ENCODE assay signal across 8 cellular contexts in genomic region chr16:28880589-28880915, GRCh38. TPM values are rescaled to one million over a fixed set of nuclear protein-coding genes. Genes with fewer than 3 reads are reported as not detected.
A peak's percentile ranks its signal among the peaks of the same experiment; 100 is the strongest.
DNase-seq lines count a peak whose midpoint lies in the region; ATAC-seq, FAIRE-seq and TF ChIP-seq lines count a peak whose summit lies in the region.

No MANE protein-coding gene starts in this region.

- no peak overlapping the region for H3K23ac ChIP-seq in H1 (ENCODE audit: insufficient read length)
- no peak overlapping the region for H3K23ac ChIP-seq in trophoblast cell (ENCODE audit: low read length)

- CTCF ChIA-PET in RWPE1 (lab: Yijun Ruan, JAX) (interaction anchor here (1.7 kb wide), 1 partner anchor 64 kb away, joined by 6 read pairs; no protein-coding TSS in a partner anchor), H1 (lab: Charles Lee; ENCODE audit: partially characterized antibody) (interaction anchor here (0.9 to 2.7 kb wide), 4 partner anchors 33 to 64 kb away, joined by 3 to 18 read pairs (median 4); no protein-coding TSS in a partner anchor)

- H2AK5ac ChIP-seq in H1 (ENCODE audit: low read depth, low read length) (peak overlapping the region; percentile 5; the same call in 1 of the 2 replicates), trophoblast cell (ENCODE audit: low read length) (no peak overlapping the region)

- H4K12ac ChIP-seq in trophoblast cell (ENCODE audit: low read depth, low read length) = no peak overlapping the region

- H2BK5ac ChIP-seq in H1 (ENCODE audit: low read depth, low read length) = peak overlapping the region; percentile 71; the same call in 1 of the 2 replicates
- H2BK5ac ChIP-seq in trophoblast cell (ENCODE audit: low read depth, low read length, poor library complexity) = no peak overlapping the region

- DNase-seq in RWPE1 (ENCODE audit: low spot score) = no peak
- DNase-seq in H1 (ENCODE audit: low read depth in 1 of 2, low spot score in 2 of 2) = no peak
- DNase-seq in trophoblast cell = no peak
- DNase-seq in T1000 (lab: John Stamatoyannopoulos, UW) = no peak
- no peak for DNase-seq in sciatic nerve (ENCODE audit: low spot score)
- no peak for DNase-seq in KG1 (lab: John Stamatoyannopoulos, UW)

- H3K27ac ChIP-seq in RWPE1 (peak overlapping the region; percentile 86), H1 (ENCODE audit: low read depth, low read length) (peak overlapping the region; percentile 47; the same call in 1 of the 2 replicates), trophoblast cell (ENCODE audit: low read depth, low read length) (no peak overlapping the region), gastroesophageal sphincter (no peak overlapping the region)

- H3K4me2 ChIP-seq in H1 (ENCODE audit: insufficient read depth in 1 of 2, low read depth in 2 of 2, low read length in 2 of 2) = peak overlapping the region; percentile 78 to 84
- peak overlapping the region; percentile 89 for H3K4me2 ChIP-seq in trophoblast cell (ENCODE audit: low read length)

- H2BK12ac ChIP-seq in H1 (ENCODE audit: low read depth, low read length) (peak overlapping the region; percentile 98; the same call in 1 of the 2 replicates), trophoblast cell (ENCODE audit: low read length) (no peak overlapping the region)

- H3K27me3 ChIP-seq in H1 (replicated peaks in 1 of 4; ENCODE audit: control insufficient read depth in 3 of 4, extremely low read depth in 1 of 4, insufficient read depth in 3 of 4, low read length in 3 of 4) (peaks cover 0 to 8% (median 7%) of the 10 kb centered on the region in 4 experiments; a peak in 2 of 7 replicates), trophoblast cell (ENCODE audit: insufficient read depth, low read length) (peaks cover 18% of the 10 kb centered on the region), gastroesophageal sphincter (peaks cover 36% of the 10 kb centered on the region)

- peak overlapping the region; percentile 48; the same call in 1 of the 2 replicates for H2BK15ac ChIP-seq in H1 (ENCODE audit: low read length)

- POLR2A ChIA-PET in RWPE1 (lab: Yijun Ruan, JAX; ENCODE audit: low non-redundant PET) (no interaction called here), H1 (lab: Charles Lee; ENCODE audit: partially characterized antibody) (interaction anchor here (1.1 to 13.3 kb wide), 15 partner anchors 9 to 70 kb away, joined by 3 to 164 read pairs (median 6); partner anchors contain the start of genes ATXN2L, NFATC2IP, SH2B1 and TUFM)

- H3K4me1 ChIP-seq in ES-I3 (ENCODE audit: insufficient read depth, low read length) = peaks cover 16% of the 10 kb centered on the region; the same call in 1 of the 2 replicates
- H3K4me1 ChIP-seq in H1 (replicated peaks in 1 of 4; ENCODE audit: control insufficient read depth in 3 of 4, insufficient read depth in 4 of 4, low read length in 3 of 4) = peaks cover 0 to 41% (median 30%) of the 10 kb centered on the region in 4 experiments; a peak in 6 of 7 replicates
- H3K4me1 ChIP-seq in trophoblast cell (ENCODE audit: control insufficient read depth in 1 of 2, insufficient read depth in 2 of 2, low read length in 2 of 2) = peaks cover 9 to 13% of the 10 kb centered on the region in 2 experiments
- peaks cover 0 to 18% (median 12%) of the 10 kb centered on the region in 3 donors for H3K4me1 ChIP-seq in gastroesophageal sphincter

- H3K4me3 ChIP-seq in H1 (ENCODE audit: extremely low read depth in 1 of 4, insufficient read depth in 2 of 4, low read depth in 3 of 4, low read length in 4 of 4) (peak overlapping the region; percentile 30 to 71 (median 44)), trophoblast cell (ENCODE audit: low read depth, low read length) (no peak overlapping the region), gastroesophageal sphincter (peak overlapping the region in 1 of 2 donors; percentile 67)

- TF ChIP-seq RAD21 in H1 (IDR thresholded peaks at IDR 0.05 in 1 of 2, conservative IDR thresholded peaks at IDR 0.05 in 1 of 2; ENCODE audit: low read depth in 2 of 2, low read length in 2 of 2) = no peak

- 12% methylated on average over 11 of the region's 11 CpGs; no CpG with 5 or more reads in 1 of the 2 experiments for WGBS in H1 (ENCODE audit: extremely low coverage in 1 of 2, insufficient coverage in 1 of 2, insufficient read length in 1 of 2, insufficient replicate concordance in 2 of 2, low coverage in 1 of 2, low lambda C conversion rate in 2 of 2, missing lambda C conversion rate in 1 of 2), 2 experiments
- no CpG with 5 or more reads among the region's 11 CpGs for WGBS in trophoblast cell (ENCODE audit: extremely low coverage, insufficient coverage, insufficient read length)
- WGBS in gastroesophageal sphincter (ENCODE audit: low coverage in 1 of 2), 2 donors = 9 to 20% methylated on average over 1 to 9 of the region's 11 CpGs

- no peak for TF ChIP-seq EP300 in H1 (IDR thresholded peaks at IDR 0.05; ENCODE audit: borderline replicate concordance in 1 of 2, low read depth in 2 of 2, low read length in 2 of 2)
- no peak for TF ChIP-seq EP300 in gastroesophageal sphincter (IDR thresholded peaks at IDR 0.05)

- H3K9me3 ChIP-seq in ES-I3 (ENCODE audit: control insufficient read depth, insufficient read depth, low read length) (no peaks in the 10 kb centered on the region), H1 (ENCODE audit: insufficient read depth in 2 of 2, low read depth in 1 of 2, low read length in 1 of 2) (no peaks in the 10 kb centered on the region), trophoblast cell (ENCODE audit: insufficient read depth, low read depth, low read length) (peaks cover 5% of the 10 kb centered on the region), gastroesophageal sphincter (no peaks in the 10 kb centered on the region)

- FAIRE-seq in H1 (lab: Jason Lieb, UNC) = no peak

- intact Hi-C loops in sciatic nerve (cut with DNase I) = no loop called here

- peak overlapping the region; percentile 84 for H3K9ac ChIP-seq in ES-I3 (ENCODE audit: low read depth, low read length)
- peak overlapping the region in 2 of 4 experiments; percentile 64 to 74; a peak in 4 of 7 replicates for H3K9ac ChIP-seq in H1 (replicated peaks in 1 of 4; ENCODE audit: extremely low read depth in 1 of 4, low read depth in 3 of 4, low read length in 3 of 4)
- H3K9ac ChIP-seq in trophoblast cell (ENCODE audit: low read length) = no peak overlapping the region

- no peak overlapping the region for H4K5ac ChIP-seq in H1 (ENCODE audit: insufficient read length, low read depth, low read length)

- H3K79me2 ChIP-seq in H1 (ENCODE audit: control insufficient read depth in 1 of 2, insufficient read depth in 2 of 2, low read length in 2 of 2) (no peaks in the 10 kb centered on the region), trophoblast cell (ENCODE audit: control insufficient read depth, insufficient read depth, low read length, poor library complexity) (no peaks in the 10 kb centered on the region)

- H2AFZ ChIP-seq in H1 (ENCODE audit: low read length) = peak overlapping the region; percentile 20; the same call in 1 of the 2 replicates
- H2AFZ ChIP-seq in trophoblast cell (ENCODE audit: insufficient read depth, low read length, poor library complexity) = peak overlapping the region; percentile 30

- no peak for TF ChIP-seq POLR2A in H1 (IDR thresholded peaks at IDR 0.05; ENCODE audit: control extremely low read depth in 1 of 2, low read depth in 2 of 2, low read length in 2 of 2)
- no peak for TF ChIP-seq POLR2A in gastroesophageal sphincter (IDR thresholded peaks at IDR 0.05)

- peaks cover 0 to 2% of the 10 kb centered on the region in 2 experiments for H4K20me1 ChIP-seq in H1 (replicated peaks in 1 of 2; ENCODE audit: control insufficient read depth in 1 of 2, insufficient read depth in 2 of 2, low read length in 2 of 2)

- ATAC-seq in sciatic nerve (no peak), gastroesophageal sphincter (no peak)

- H2BK120ac ChIP-seq in H1 (replicated peaks; ENCODE audit: low read depth, low read length) (no peak overlapping the region), trophoblast cell (ENCODE audit: insufficient read depth, low read length, poor library complexity) (no peak overlapping the region)

- TF ChIP-seq CTCF in RWPE1 (conservative IDR thresholded peaks at IDR 0.05; ENCODE audit: low read depth) (no peak), H1 (IDR thresholded peaks at IDR 0.05; ENCODE audit: control extremely low read depth in 1 of 3, insufficient read depth in 1 of 3, low read depth in 1 of 3, low read length in 3 of 3) (no peak), gastroesophageal sphincter (IDR thresholded peaks at IDR 0.05) (no peak)

- H4K8ac ChIP-seq in H1 (ENCODE audit: extremely low read depth, insufficient read depth, low read length) (peak overlapping the region; percentile 97; the same call in 1 of the 2 replicates), trophoblast cell (ENCODE audit: low read depth, low read length) (peak overlapping the region; percentile 2)

- no peak overlapping the region for H3K14ac ChIP-seq in H1 (ENCODE audit: insufficient read length)
- no peak overlapping the region for H3K14ac ChIP-seq in trophoblast cell (ENCODE audit: low read length)

- H3K18ac ChIP-seq in H1 (ENCODE audit: extremely low read depth, low read length) (peak overlapping the region; percentile 78), trophoblast cell (ENCODE audit: low read length) (no peak overlapping the region)

- H4K91ac ChIP-seq in H1 (replicated peaks; ENCODE audit: insufficient read length, low read length) = no peak overlapping the region
- H4K91ac ChIP-seq in trophoblast cell (ENCODE audit: low read depth, low read length) = no peak overlapping the region

- H3K36me3 ChIP-seq in ES-I3 (ENCODE audit: insufficient read depth, low read length) = no peaks in the 10 kb centered on the region
- H3K36me3 ChIP-seq in H1 (ENCODE audit: control insufficient read depth in 2 of 4, insufficient read depth in 4 of 4, low read length in 3 of 4) = no peaks in the 10 kb centered on the region
- H3K36me3 ChIP-seq in trophoblast cell (ENCODE audit: control insufficient read depth in 1 of 2, insufficient read depth in 2 of 2, low read length in 2 of 2) = peaks cover 0 to 2% of the 10 kb centered on the region in 2 experiments
- H3K36me3 ChIP-seq in gastroesophageal sphincter = no peaks in the 10 kb centered on the region

- H3K4ac ChIP-seq in H1 (replicated peaks; ENCODE audit: insufficient read length, low read depth, low read length) (no peak overlapping the region), trophoblast cell (ENCODE audit: low read depth, low read length) (no peak overlapping the region)

- no peak overlapping the region for H3K56ac ChIP-seq in H1 (replicated peaks; ENCODE audit: insufficient read length, low read depth, low read length)

- H3K79me1 ChIP-seq in H1 (ENCODE audit: low read depth, low read length) (no peaks in the 10 kb centered on the region; the same call in none of the 2 replicates), trophoblast cell (ENCODE audit: low read length) (no peaks in the 10 kb centered on the region)

- peak overlapping the region; percentile 88; the same call in 1 of the 2 replicates for H2BK20ac ChIP-seq in H1 (ENCODE audit: low read length)

- H3K23me2 ChIP-seq in H1 (ENCODE audit: low read depth, low read length) = peaks cover 13% of the 10 kb centered on the region

RNA-seq across cellular contexts. Expression of gene ATP2A1, which starts 2.3 kb away (rescaled TPM):
- total RNA-seq in H1 (2021; fragmentation: NEBNext Ultra II Directional; extraction: Animal tissue kit (Norgen Biotek cat#: 25700)) = 2.4 and 3.0 TPM in 2 replicates
- polyA plus RNA-seq in H1 (2011; rRNA removed) = 1.7 and 3.1 TPM in 2 replicates
- polyA plus RNA-seq in H1 (2011; cell fraction: cytosol; rRNA removed) = 1.9 TPM
- 10.5 TPM for polyA plus RNA-seq in H1 (2011; cell fraction: nucleus; rRNA removed)
- 4.4 to 10.5 TPM (median 6.1 TPM) in 4 replicates for polyA plus RNA-seq in H1 (2012, experiment 1 of 2)
- 1.4 TPM for polyA plus RNA-seq in H1 (2012, experiment 2 of 2)
- polyA plus RNA-seq in H1 (2013, experiment 1 of 2) = 2.6 TPM
- polyA plus RNA-seq in H1 (2013, experiment 2 of 2) = 1.5 TPM
- 1.3 and 2.0 TPM in 2 replicates for polyA minus RNA-seq in H1 (2011; rRNA and poly(A)+ RNA removed)
- 1.4 TPM for polyA minus RNA-seq in H1 (2011; cell fraction: cytosol; rRNA and poly(A)+ RNA removed)
- 14.5 TPM for polyA minus RNA-seq in H1 (2011; cell fraction: nucleus; rRNA and poly(A)+ RNA removed)
- 1.6 and 1.8 TPM in 2 replicates for polyA plus RNA-seq in trophoblast cell (2013)
- total RNA-seq in sciatic nerve (0.89 TPM), gastroesophageal sphincter (under 1 TPM in 1 of 4 donors, not detected in 3; 0.31 TPM)

RNA-seq across cellular contexts. Expression of gene SH2B1, which starts 16.9 kb away (rescaled TPM):
- 38.5 and 39.7 TPM in 2 replicates for total RNA-seq in H1 (2021; fragmentation: NEBNext Ultra II Directional; extraction: Animal tissue kit (Norgen Biotek cat#: 25700))
- polyA plus RNA-seq in H1 (2011; rRNA removed) = 32.0 and 57.5 TPM in 2 replicates
- 30.7 TPM for polyA plus RNA-seq in H1 (2011; cell fraction: cytosol; rRNA removed)
- polyA plus RNA-seq in H1 (2011; cell fraction: nucleus; rRNA removed) = 219 TPM
- polyA plus RNA-seq in H1 (2012, experiment 1 of 2) = 40.1 to 43.9 TPM (median 40.4 TPM) in 4 replicates
- polyA plus RNA-seq in H1 (2012, experiment 2 of 2) = 32.3 TPM
- polyA plus RNA-seq in H1 (2013, experiment 1 of 2) = 30.1 TPM
- polyA plus RNA-seq in H1 (2013, experiment 2 of 2) = 29.1 TPM
- polyA minus RNA-seq in H1 (2011; rRNA and poly(A)+ RNA removed) = 9.2 and 13.9 TPM in 2 replicates
- 18.1 TPM for polyA minus RNA-seq in H1 (2011; cell fraction: cytosol; rRNA and poly(A)+ RNA removed)
- polyA minus RNA-seq in H1 (2011; cell fraction: nucleus; rRNA and poly(A)+ RNA removed) = 21.9 TPM
- polyA plus RNA-seq in trophoblast cell (2013) = 28.0 and 28.5 TPM in 2 replicates
- 67.0 TPM for total RNA-seq in sciatic nerve
- total RNA-seq in gastroesophageal sphincter = 10 to 100 TPM; 23.6 to 51.0 (median 28.3) TPM

RNA-seq across cellular contexts. Expression of gene TUFM, which starts 34.4 kb away (rescaled TPM):
- total RNA-seq in H1 (2021; fragmentation: NEBNext Ultra II Directional; extraction: Animal tissue kit (Norgen Biotek cat#: 25700)) = 243 and 249 TPM in 2 replicates
- polyA plus RNA-seq in H1 (2011; rRNA removed) = 216 and 283 TPM in 2 replicates
- 216 TPM for polyA plus RNA-seq in H1 (2011; cell fraction: cytosol; rRNA removed)
- polyA plus RNA-seq in H1 (2011; cell fraction: nucleus; rRNA removed) = 375 TPM
- polyA plus RNA-seq in H1 (2012, experiment 1 of 2) = 252 to 300 TPM (median 277 TPM) in 4 replicates
- 261 TPM for polyA plus RNA-seq in H1 (2012, experiment 2 of 2)
- polyA plus RNA-seq in H1 (2013, experiment 1 of 2) = 233 TPM
- 250 TPM for polyA plus RNA-seq in H1 (2013, experiment 2 of 2)
- 76.3 and 102 TPM in 2 replicates for polyA minus RNA-seq in H1 (2011; rRNA and poly(A)+ RNA removed)
- polyA minus RNA-seq in H1 (2011; cell fraction: cytosol; rRNA and poly(A)+ RNA removed) = 74.2 TPM
- 65.9 TPM for polyA minus RNA-seq in H1 (2011; cell fraction: nucleus; rRNA and poly(A)+ RNA removed)
- polyA plus RNA-seq in trophoblast cell (2013) = 147 TPM in 2 replicates
- total RNA-seq in sciatic nerve = 69.4 TPM
- total RNA-seq in gastroesophageal sphincter = 10 to 100 TPM; 72.2 to 91.9 (median 85.3) TPM

RNA-seq across cellular contexts. Expression of gene RABEP2, which starts 44.5 kb away (rescaled TPM):
- 13.3 and 14.9 TPM in 2 replicates for total RNA-seq in H1 (2021; fragmentation: NEBNext Ultra II Directional; extraction: Animal tissue kit (Norgen Biotek cat#: 25700))
- 10.4 and 13.2 TPM in 2 replicates for polyA plus RNA-seq in H1 (2011; rRNA removed)
- 21.1 TPM for polyA plus RNA-seq in H1 (2011; cell fraction: cytosol; rRNA removed)
- polyA plus RNA-seq in H1 (2011; cell fraction: nucleus; rRNA removed) = 27.3 TPM
- 13.5 to 16.6 TPM (median 15.7 TPM) in 4 replicates for polyA plus RNA-seq in H1 (2012, experiment 1 of 2)
- polyA plus RNA-seq in H1 (2012, experiment 2 of 2) = 10.2 TPM
- 8.9 TPM for polyA plus RNA-seq in H1 (2013, experiment 1 of 2)
- polyA plus RNA-seq in H1 (2013, experiment 2 of 2) = 8.0 TPM
- polyA minus RNA-seq in H1 (2011; rRNA and poly(A)+ RNA removed) = 3.9 and 4.0 TPM in 2 replicates
- polyA minus RNA-seq in H1 (2011; cell fraction: cytosol; rRNA and poly(A)+ RNA removed) = 9.5 TPM
- polyA minus RNA-seq in H1 (2011; cell fraction: nucleus; rRNA and poly(A)+ RNA removed) = 13.0 TPM
- polyA plus RNA-seq in trophoblast cell (2013) = 9.9 and 10.4 TPM in 2 replicates
- total RNA-seq in sciatic nerve (16.4 TPM), gastroesophageal sphincter (10 to 100 TPM; 18.9 to 30.2 (median 24.9) TPM)

RNA-seq across cellular contexts. Expression of gene CD19, which starts 51.2 kb away (rescaled TPM):
- total RNA-seq in H1 (2021; fragmentation: NEBNext Ultra II Directional; extraction: Animal tissue kit (Norgen Biotek cat#: 25700)) = 0.21 and 0.65 TPM in 2 replicates
- 0.57 and 2.3 TPM in 2 replicates for polyA plus RNA-seq in H1 (2011; rRNA removed)
- polyA plus RNA-seq in H1 (2011; cell fraction: cytosol; rRNA removed) = 1.8 TPM
- polyA plus RNA-seq in H1 (2011; cell fraction: nucleus; rRNA removed) = 1.0 TPM
- 0.53 to 0.73 TPM (median 0.65 TPM) in 4 replicates for polyA plus RNA-seq in H1 (2012, experiment 1 of 2)
- 0.16 TPM for polyA plus RNA-seq in H1 (2012, experiment 2 of 2)
- polyA plus RNA-seq in H1 (2013, experiment 1 of 2) = 1.1 TPM
- polyA plus RNA-seq in H1 (2013, experiment 2 of 2) = 1.6 TPM
- 0.28 TPM in 1 of 2 replicates, not detected in the other for polyA minus RNA-seq in H1 (2011; rRNA and poly(A)+ RNA removed)
- not detected for polyA minus RNA-seq in H1 (2011; cell fraction: cytosol; rRNA and poly(A)+ RNA removed)
- polyA minus RNA-seq in H1 (2011; cell fraction: nucleus; rRNA and poly(A)+ RNA removed) = 1.1 TPM
- not detected in 2 replicates for polyA plus RNA-seq in trophoblast cell (2013)
- total RNA-seq in sciatic nerve = 1.4 TPM
- total RNA-seq in gastroesophageal sphincter = not detected

Comparison
In these comparisons a context has a peak if more than half of its experiments do, and no peak if none do; other contexts are left out.
1. H3K27ac ChIP-seq: peak in RWPE1 (single experiment) and H1 (single experiment); none in trophoblast cell (single experiment) and gastroesophageal sphincter (0 of 4).